In genomic region chr3:37223084-37223975, GRCh38 we compare ENCODE assay signal across 16 cellular contexts. TPM values are rescaled to one million over a fixed set of nuclear protein-coding genes. Genes with fewer than 3 reads are reported as not detected.
DNase-seq lines count a peak whose midpoint lies in the region; ATAC-seq, FAIRE-seq and TF ChIP-seq lines count a peak whose summit lies in the region.
"Had no signal": no experiment of that assay in that cellular context is flagged by ENCODE, and none has a peak within 500 bp of the region (broad histone marks: within the 10 kb centered on the region; RNA-seq: fewer than 3 reads in every experiment).

No MANE protein-coding gene starts in this region.

- H3K4me3 ChIP-seq in BLaER1 (no peak overlapping the region), keratinocyte (ENCODE audit: control insufficient read depth in 2 of 3, extremely low read depth in 1 of 3, insufficient read depth in 2 of 3, low read depth in 1 of 3, low read length in 3 of 3) (no peak overlapping the region), GM23338 (no peak overlapping the region)

- POLR2A ChIA-PET in HEK293T (lab: Yijun Ruan, JAX), result no interaction called here

- H3K4me1 Mint-ChIP-seq in HFFc6 (ENCODE audit: low read depth), result peaks cover 31% of the 10 kb centered on the region
- no peaks in the 10 kb centered on the region for H3K4me1 Mint-ChIP-seq in GM23338
- H3K4me1 Mint-ChIP-seq: B cell; stimulated activated naive B cell treated with anti-CD40 and anti-IgM and Interleukin-4, amounts not matched to agents 10 μg/mL and 1 μg/mL and 100 μg/mL, for 72 hours had no signal

- H3K36me3 ChIP-seq in BLaER1 (no peaks in the 10 kb centered on the region), keratinocyte (ENCODE audit: control insufficient read depth in 2 of 2, extremely low read depth in 1 of 2, insufficient read depth in 2 of 2, low read length in 2 of 2) (no peaks in the 10 kb centered on the region), GM23338 (ENCODE audit: insufficient read depth) (no peaks in the 10 kb centered on the region)
- H3K36me3 ChIP-seq: WERI-Rb-1 had no signal

- peak; percentile 42 for DNase-seq in HFFc6
- peak; percentile 82 for DNase-seq in RPMI7951 (ENCODE audit: low read depth)
- peak; percentile 85 for DNase-seq in keratinocyte (ENCODE audit: low read depth, low spot score)
- DNase-seq in GM23338 (ENCODE audit: low spot score), result no peak
- DNase-seq in GM13976 (ENCODE audit: low spot score), result no peak
- DNase-seq in HEK293T (ENCODE audit: extremely low spot score), result no peak
- DNase-seq: NCI-H1417 treated with DMSO at 0.1 percent for 48 hours; NCI-H524 treated with DMSO at 0.1 percent for 48 hours; retina; stimulated activated CD4-positive, alpha-beta T cell treated with anti-CD3 and anti-CD28 coated beads, Interleukin-4, amount 100 ng/mL, for 1 hour; stimulated activated naive B cell treated with anti-CD40 and anti-IgM and Interleukin-4, amounts not matched to agents 10 μg/mL and 1 μg/mL and 100 μg/mL, for 72 hours; WERI-Rb-1 had no signal

- H3K27ac Mint-ChIP-seq in HFFc6 (no peak overlapping the region), GM23338 (no peak overlapping the region)
- H3K27ac Mint-ChIP-seq: B cell; stimulated activated naive B cell treated with anti-CD40 and anti-IgM and Interleukin-4, amounts not matched to agents 10 μg/mL and 1 μg/mL and 100 μg/mL, for 72 hours had no signal

- in situ Hi-C loops in GM13976 (cut with MboI; ENCODE audit: low sequenced_read_pairs, unreplicated experiment), result loop anchor here (25.0 kb wide), 1 partner anchor 486 kb away; no protein-coding TSS in a partner anchor

- H3K4me3 Mint-ChIP-seq in HFFc6 (no peak overlapping the region; the same call in 1 of the 2 replicates), GM23338 (no peak overlapping the region)
- H3K4me3 Mint-ChIP-seq: B cell; stimulated activated naive B cell treated with anti-CD40 and anti-IgM and Interleukin-4, amounts not matched to agents 10 μg/mL and 1 μg/mL and 100 μg/mL, for 72 hours had no signal

- H3K9me1 ChIP-seq in keratinocyte (ENCODE audit: control insufficient read depth, extremely low read depth, insufficient read depth, low read length), result no peaks in the 10 kb centered on the region

- H3K36me3 Mint-ChIP-seq in HFFc6 (ENCODE audit: low read depth) (no peaks in the 10 kb centered on the region), GM23338 (ENCODE audit: low read depth) (no peaks in the 10 kb centered on the region)
- H3K36me3 Mint-ChIP-seq: stimulated activated naive B cell treated with anti-CD40 and anti-IgM and Interleukin-4, amounts not matched to agents 10 μg/mL and 1 μg/mL and 100 μg/mL, for 72 hours had no signal

- H3K79me2 ChIP-seq in keratinocyte (ENCODE audit: control insufficient read depth, insufficient read depth, low read length) (no peaks in the 10 kb centered on the region), GM23338 (replicated peaks; ENCODE audit: insufficient read depth) (no peaks in the 10 kb centered on the region)

- H3K27ac ChIP-seq in BLaER1 (peak overlapping the region; percentile 55), keratinocyte (ENCODE audit: control insufficient read depth, insufficient read depth, low read length) (no peak overlapping the region), GM23338 (ENCODE audit: low read depth) (no peak overlapping the region)
- H3K27ac ChIP-seq: WERI-Rb-1 had no signal

- H3K9me2 ChIP-seq in GM23338 (ENCODE audit: insufficient read depth), result no peaks in the 10 kb centered on the region

- dilution Hi-C loops in keratinocyte (cut with MboI; ENCODE audit: extremely low pct_ligation_motif_present, low sequenced_read_pairs), result no loop called here

- H4K20me1 ChIP-seq in BLaER1 (no peaks in the 10 kb centered on the region), keratinocyte (ENCODE audit: control insufficient read depth, extremely low read depth, insufficient read depth, low read length) (no peaks in the 10 kb centered on the region), GM23338 (replicated peaks; ENCODE audit: insufficient read depth) (no peaks in the 10 kb centered on the region)

- H3F3A ChIP-seq in GM23338 (replicated peaks; ENCODE audit: low read depth), result no peaks in the 10 kb centered on the region

- H3K9me3 ChIP-seq in BLaER1, result peaks cover 4% of the 10 kb centered on the region
- H3K9me3 ChIP-seq in keratinocyte (ENCODE audit: control insufficient read depth, low read depth, low read length), result no peaks in the 10 kb centered on the region

- TF ChIP-seq CTCF in HFFc6 (IDR thresholded peaks at IDR 0.05), result no peak
- TF ChIP-seq CTCF in keratinocyte (optimal IDR thresholded peaks at IDR 0.05 in 1 of 3, IDR thresholded peaks at IDR 0.05 in 1 of 3, conservative IDR thresholded peaks at IDR 0.05 in 1 of 3; ENCODE audit: extremely low read depth in 1 of 3, insufficient read depth in 2 of 3, low read length in 3 of 3), result no peak
- TF ChIP-seq CTCF in GM23338 (conservative IDR thresholded peaks at IDR 0.05; ENCODE audit: low read depth in 2 of 2), result no peak
- TF ChIP-seq CTCF in GM13976 (IDR thresholded peaks at IDR 0.05; ENCODE audit: borderline replicate concordance, control extremely low read depth, extremely low read depth, insufficient read depth, missing control alignments), result no peak

- H3K4me2 ChIP-seq in BLaER1 (peak overlapping the region; percentile 71), keratinocyte (ENCODE audit: control insufficient read depth, extremely low read depth, insufficient read depth, low read depth, low read length) (peak overlapping the region; percentile 29), GM23338 (no peak overlapping the region)

- H3K27me3 Mint-ChIP-seq in HFFc6 (ENCODE audit: insufficient read depth), result peaks cover 17% of the 10 kb centered on the region
- H3K27me3 Mint-ChIP-seq in GM23338 (ENCODE audit: insufficient read depth, low read depth, poor library complexity), result peaks cover 4% of the 10 kb centered on the region
- H3K27me3 Mint-ChIP-seq: stimulated activated naive B cell treated with anti-CD40 and anti-IgM and Interleukin-4, amounts not matched to agents 10 μg/mL and 1 μg/mL and 100 μg/mL, for 72 hours had no signal

- H2AFZ ChIP-seq in keratinocyte (ENCODE audit: control insufficient read depth, low read length), result no peak overlapping the region
- H2AFZ ChIP-seq in GM23338, result no peak overlapping the region

- CTCF ChIA-PET in HEK293T (lab: Yijun Ruan, JAX), result no interaction called here

- peak; percentile 84 for FAIRE-seq in keratinocyte (lab: Jason Lieb, UNC)
- FAIRE-seq: H1 had no signal

- H3K9ac ChIP-seq in BLaER1 (no peak overlapping the region), keratinocyte (ENCODE audit: control insufficient read depth, extremely low read depth, insufficient read depth, low read length) (no peak overlapping the region)

- ATAC-seq in GM23338, result no peak
- ATAC-seq in GM19351 (IDR thresholded peaks at IDR 0.05; ENCODE audit: unreplicated experiment), result no peak
- ATAC-seq: stimulated activated naive B cell treated with anti-CD40 and anti-IgM and Interleukin-4, amounts not matched to agents 10 μg/mL and 1 μg/mL and 100 μg/mL, for 72 hours had no signal

- H3K27me3 ChIP-seq in BLaER1, result no peaks in the 10 kb centered on the region
- H3K27me3 ChIP-seq in keratinocyte (ENCODE audit: control insufficient read depth, extremely low read depth, insufficient read depth, low read length), result no peaks in the 10 kb centered on the region
- H3K27me3 ChIP-seq in GM23338 (ENCODE audit: insufficient read depth), result no peaks in the 10 kb centered on the region

- H3K9me3 Mint-ChIP-seq in HFFc6 (no peaks in the 10 kb centered on the region), GM23338 (no peaks in the 10 kb centered on the region)
- H3K9me3 Mint-ChIP-seq: stimulated activated naive B cell treated with anti-CD40 and anti-IgM and Interleukin-4, amounts not matched to agents 10 μg/mL and 1 μg/mL and 100 μg/mL, for 72 hours had no signal

- H3K4me1 ChIP-seq in BLaER1, result peaks cover 53% of the 10 kb centered on the region
- H3K4me1 ChIP-seq in keratinocyte (ENCODE audit: control insufficient read depth, extremely low read depth, insufficient read depth, low read length), result peaks cover 44% of the 10 kb centered on the region
- H3K4me1 ChIP-seq in GM23338 (ENCODE audit: insufficient read depth), result no peaks in the 10 kb centered on the region

TF ChIP-seq in HEK293T, 16 proteins besides CTCF, POLR2A, EP300 and RAD21:
- TF ChIP-seq SP1 (IDR thresholded peaks at IDR 0.05), result no peak
TF ChIP-seq in HEK293T: peak in this region for 0.

RNA-seq across cellular contexts. Expression of gene GOLGA4, which starts 19.7 kb away (rescaled TPM):
- total RNA-seq in HFFc6 (2021; fragmentation: NEBNext Ultra II Directional; extraction: Animal tissue kit (Norgen Biotek cat#: 25700)), result 10 to 100 TPM; 74.4 to 88.3 (median 83.0) TPM
- total RNA-seq in RPMI7951 (2014; rRNA removed; shearing (Covaris generic)), result 42.7 and 52.5 TPM in 2 replicates
- polyA plus RNA-seq in keratinocyte (23.2 to 37.9 TPM (median 28.4 TPM) in 3 replicates), GM23338 (2016; fragmentation: Nextera tagmentation; extraction: Ambion mirVana) (96.3 and 136 TPM in 2 replicates)
- 234 TPM for polyA plus RNA-seq in keratinocyte (2011; ENCODE audit: low read depth)
- polyA plus RNA-seq in keratinocyte (2011; cell fraction: cytosol; rRNA removed), result 20.1 and 32.3 TPM in 2 replicates
- 31.5 and 54.6 TPM in 2 replicates for polyA plus RNA-seq in keratinocyte (2011; cell fraction: nucleus; rRNA removed)
- polyA plus RNA-seq in keratinocyte (2012; ENCODE audit: low replicate concordance), result 43.9 and 68.5 TPM in 2 replicates
- 18.6 to 42.8 TPM (median 23.4 TPM) in 3 replicates for polyA minus RNA-seq in keratinocyte
- 39.3 TPM for polyA minus RNA-seq in keratinocyte (2011; cell fraction: cytosol; rRNA and poly(A)+ RNA removed)
- polyA minus RNA-seq in keratinocyte (2011; cell fraction: nucleus; rRNA and poly(A)+ RNA removed), result 33.4 and 81.5 TPM in 2 replicates
- 97.8 and 116 TPM in 2 replicates for total RNA-seq in GM23338 (2014; rRNA removed; shearing (Covaris generic))

RNA-seq across cellular contexts. Expression of gene LRRFIP2, which starts 48.9 kb away (rescaled TPM):
- 100 to 1,000 TPM; 124 to 151 (median 134) TPM for total RNA-seq in HFFc6 (2021; fragmentation: NEBNext Ultra II Directional; extraction: Animal tissue kit (Norgen Biotek cat#: 25700))
- 77.5 and 99.9 TPM in 2 replicates for total RNA-seq in RPMI7951 (2014; rRNA removed; shearing (Covaris generic))
- polyA plus RNA-seq in keratinocyte (40.9 to 70.3 TPM (median 57.8 TPM) in 3 replicates), GM23338 (2016; fragmentation: Nextera tagmentation; extraction: Ambion mirVana) (20.3 TPM in 2 replicates)
- 391 TPM for polyA plus RNA-seq in keratinocyte (2011; ENCODE audit: low read depth)
- 55.5 and 69.8 TPM in 2 replicates for polyA plus RNA-seq in keratinocyte (2011; cell fraction: cytosol; rRNA removed)
- polyA plus RNA-seq in keratinocyte (2011; cell fraction: nucleus; rRNA removed), result 54.5 and 81.0 TPM in 2 replicates
- polyA plus RNA-seq in keratinocyte (2012; ENCODE audit: low replicate concordance), result 58.7 and 85.4 TPM in 2 replicates
- polyA minus RNA-seq in keratinocyte, result 9.4 to 62.4 TPM (median 24.3 TPM) in 3 replicates
- polyA minus RNA-seq in keratinocyte (2011; cell fraction: cytosol; rRNA and poly(A)+ RNA removed), result 31.3 TPM
- 89.6 and 133 TPM in 2 replicates for polyA minus RNA-seq in keratinocyte (2011; cell fraction: nucleus; rRNA and poly(A)+ RNA removed)
- 27.5 and 29.0 TPM in 2 replicates for total RNA-seq in GM23338 (2014; rRNA removed; shearing (Covaris generic))

Comparison
In these comparisons a context has a peak if more than half of its experiments do, and no peak if none do; other contexts are left out.
1. DNase-seq: peak in HFFc6 (single experiment), RPMI7951 (single experiment) and keratinocyte (single experiment); none in GM23338 (single experiment), GM13976 (single experiment) and HEK293T (single experiment).